Comparison of ENCODE assay signal across 37 cellular contexts in genomic region chr9:19306568-19306967, GRCh38.
"Had no signal": no experiment of that assay in that cellular context is flagged by ENCODE, and none has a peak within 500 bp of the region (broad histone marks: within the 10 kb centered on the region; RNA-seq: fewer than 3 reads in every experiment).

No MANE protein-coding gene starts in this region.

- H3K9ac ChIP-seq: SK-N-SH had no signal

- FAIRE-seq: astrocyte, TTC549 had no signal

- H3K36me3 ChIP-seq: breast epithelium, MG63, SJSA1 had no signal

- H3K9me2 ChIP-seq: SK-N-SH had no signal

- H3K4me2 ChIP-seq: SK-N-SH had no signal

- H3K4me1 Mint-ChIP-seq: activated CD4-positive, alpha-beta T cell treated with anti-CD3 and anti-CD28 coated beads for 36 hours; activated CD4-positive, alpha-beta T cell treated with anti-CD3 and anti-CD28 coated beads, Interleukin-2, amount 10 ng/mL, durations not matched to agents 7 days and 5 days; WTC11 had no signal

- H3K27me3 Mint-ChIP-seq: activated CD4-positive, alpha-beta T cell treated with anti-CD3 and anti-CD28 coated beads for 36 hours; activated CD4-positive, alpha-beta T cell treated with anti-CD3 and anti-CD28 coated beads, Interleukin-2, amount 10 ng/mL, durations not matched to agents 7 days and 5 days had no signal

- H3K9me3 ChIP-seq: adrenal gland, body of pancreas, breast epithelium, MG63, Peyer's patch, SJSA1, SK-N-SH had no signal

- H3K27ac ChIP-seq: adrenal gland, body of pancreas, breast epithelium, Peyer's patch, SJSA1 had no signal

- H3K27ac Mint-ChIP-seq: activated CD4-positive, alpha-beta T cell treated with anti-CD3 and anti-CD28 coated beads for 36 hours; activated CD4-positive, alpha-beta T cell treated with anti-CD3 and anti-CD28 coated beads, Interleukin-2, amount 10 ng/mL, durations not matched to agents 7 days and 5 days; activated CD8-positive, alpha-beta T cell treated with anti-CD3 and anti-CD28 coated beads, Interleukin-2, amount 10 ng/mL, durations not matched to agents 7 days and 5 days; activated naive CD4-positive, alpha-beta T cell treated with anti-CD3 and anti-CD28 coated beads for 36 hours; activated naive CD4-positive, alpha-beta T cell treated with anti-CD3 and anti-CD28 coated beads, Interleukin-2, amount 50 U/mL, for 72 hours; activated T-helper 1 cell treated with anti-CD3 and anti-CD28 coated beads, Interleukin-12 subunit alpha, Interleukin-12 subunit beta, Interleukin-2, Interleukin-4 antibody, amounts not matched to agents 30 ng/mL and 10 ng/mL and 1 ng/mL, durations not matched to agents 14 hours and 24 hours and 36 hours; T-helper 1 cell treated with Interleukin-12 subunit alpha and Interleukin-12 subunit beta and Interleukin-4 antibody, amounts not matched to agents 30 μg/mL and 1 μg/mL, for 36 hours; T-helper 2 cell treated with Interferon-gamma antibody and Interleukin-4, amounts not matched to agents 5 μg/mL and 100 μg/mL, for 36 hours; WTC11 had no signal

- H3K36me3 Mint-ChIP-seq: activated naive CD4-positive, alpha-beta T cell treated with anti-CD3 and anti-CD28 coated beads, Interleukin-2, amount 50 U/mL, for 72 hours had no signal

- DNase-seq: activated CD4-positive, alpha-beta T cell treated with anti-CD3 and anti-CD28 coated beads for 36 hours; activated CD4-positive, alpha-beta T cell treated with anti-CD3 and anti-CD28 coated beads, Interleukin-2, amount 10 ng/mL, durations not matched to agents 7 days and 5 days; activated CD4-positive, alpha-beta T cell treated with anti-CD3 and anti-CD28 coated beads, Interleukin-2, amount 50 U/mL, for 48 hours; activated CD8-positive, alpha-beta T cell treated with anti-CD3 and anti-CD28 coated beads, Interleukin-2, amount 10 ng/mL, durations not matched to agents 7 days and 5 days; activated gamma-delta T cell treated with Interleukin-2 at 50 U/mL for 16 hours; activated naive CD4-positive, alpha-beta T cell treated with anti-CD3 and anti-CD28 coated beads for 36 hours; activated T-cell treated with anti-CD3 and anti-CD28 coated beads for 4 hours; activated T-cell treated with anti-CD3 and anti-CD28 coated beads, Interleukin-2, amount 50 U/mL, for 4 hours; adrenal gland; body of pancreas; Kasumi-1; KG1; MG63; NCI-H1092; NCI-H1436 treated with DMSO at 0.1 percent for 48 hours; NCI-H1694 treated with DMSO at 0.1 percent for 48 hours; NCI-H2029 treated with DMSO at 0.1 percent for 48 hours; NCI-H2107; NCI-H226; NCI-H446 treated with DMSO at 0.1 percent for 48 hours; NCI-H524; NK-92 treated with Interleukin-12 subunit alpha and Interleukin-12 subunit beta, amount 100 ng/mL, for 24 hours; PC-3; Peyer's patch; RPMI8226; SHP77 treated with DMSO at 0.1 percent for 48 hours; SK-N-SH had no signal

- ATAC-seq: activated CD4-positive, alpha-beta T cell treated with anti-CD3 and anti-CD28 coated beads for 36 hours; activated CD4-positive, CD25-positive, alpha-beta regulatory T cell treated with anti-CD3 and anti-CD28 coated beads, Interleukin-2, amount 50 U/mL, for 24 hours; activated CD8-positive, alpha-beta T cell treated with anti-CD3 and anti-CD28 coated beads, Interleukin-2, amount 10 ng/mL, durations not matched to agents 7 days and 5 days; activated naive CD4-positive, alpha-beta T cell treated with anti-CD3 and anti-CD28 coated beads, Interleukin-2, amount 50 U/mL, for 72 hours; activated T-cell treated with anti-CD3 and anti-CD28 coated beads, Interleukin-2, amount 50 U/mL, for 4 hours; body of pancreas; PC-3; WTC11 had no signal

- H3K4me3 ChIP-seq: adrenal gland, body of pancreas, breast epithelium, MG63, Peyer's patch, SJSA1 had no signal

- H3K4me1 ChIP-seq: adrenal gland, body of pancreas, breast epithelium, Peyer's patch, SJSA1 had no signal

- H3K9me3 Mint-ChIP-seq: activated CD4-positive, alpha-beta T cell treated with anti-CD3 and anti-CD28 coated beads, Interleukin-2, amount 10 ng/mL, durations not matched to agents 7 days and 5 days; activated naive CD4-positive, alpha-beta T cell treated with anti-CD3 and anti-CD28 coated beads for 36 hours; activated naive CD4-positive, alpha-beta T cell treated with anti-CD3 and anti-CD28 coated beads, Interleukin-2, amount 50 U/mL, for 72 hours; activated T-cell treated with anti-CD3 and anti-CD28 coated beads, Interleukin-2, amount 50 U/mL, for 4 hours; activated T-helper 1 cell treated with anti-CD3 and anti-CD28 coated beads, Interleukin-12 subunit alpha, Interleukin-12 subunit beta, Interleukin-2, Interleukin-4 antibody, amounts not matched to agents 30 ng/mL and 10 ng/mL and 1 ng/mL, durations not matched to agents 14 hours and 24 hours and 36 hours; T-helper 1 cell treated with Interleukin-12 subunit alpha and Interleukin-12 subunit beta and Interleukin-4 antibody, amounts not matched to agents 30 μg/mL and 1 μg/mL, for 36 hours; T-helper 2 cell treated with Interferon-gamma antibody and Interleukin-4, amounts not matched to agents 5 μg/mL and 100 μg/mL, for 36 hours; WTC11 had no signal

- H3K27me3 ChIP-seq: adrenal gland, body of pancreas, breast epithelium, MG63, Peyer's patch, SJSA1 had no signal

- H3K4me3 Mint-ChIP-seq: activated CD4-positive, alpha-beta T cell treated with anti-CD3 and anti-CD28 coated beads for 36 hours; activated CD4-positive, alpha-beta T cell treated with anti-CD3 and anti-CD28 coated beads, Interleukin-2, amount 10 ng/mL, durations not matched to agents 7 days and 5 days; activated CD8-positive, alpha-beta T cell treated with anti-CD3 and anti-CD28 coated beads, Interleukin-2, amount 10 ng/mL, durations not matched to agents 7 days and 5 days; activated naive CD4-positive, alpha-beta T cell treated with anti-CD3 and anti-CD28 coated beads for 36 hours; activated T-cell treated with anti-CD3 and anti-CD28 coated beads, Interleukin-2, amount 50 U/mL, for 4 hours; activated T-helper 1 cell treated with anti-CD3 and anti-CD28 coated beads, Interleukin-12 subunit alpha, Interleukin-12 subunit beta, Interleukin-2, Interleukin-4 antibody, amounts not matched to agents 30 ng/mL and 10 ng/mL and 1 ng/mL, durations not matched to agents 14 hours and 24 hours and 36 hours; T-helper 1 cell treated with Interleukin-12 subunit alpha and Interleukin-12 subunit beta and Interleukin-4 antibody, amounts not matched to agents 30 μg/mL and 1 μg/mL, for 36 hours; T-helper 2 cell treated with Interferon-gamma antibody and Interleukin-4, amounts not matched to agents 5 μg/mL and 100 μg/mL, for 36 hours; WTC11 had no signal
